ENCODE assay signal across 32 cellular contexts in the genomic region with DNA sequence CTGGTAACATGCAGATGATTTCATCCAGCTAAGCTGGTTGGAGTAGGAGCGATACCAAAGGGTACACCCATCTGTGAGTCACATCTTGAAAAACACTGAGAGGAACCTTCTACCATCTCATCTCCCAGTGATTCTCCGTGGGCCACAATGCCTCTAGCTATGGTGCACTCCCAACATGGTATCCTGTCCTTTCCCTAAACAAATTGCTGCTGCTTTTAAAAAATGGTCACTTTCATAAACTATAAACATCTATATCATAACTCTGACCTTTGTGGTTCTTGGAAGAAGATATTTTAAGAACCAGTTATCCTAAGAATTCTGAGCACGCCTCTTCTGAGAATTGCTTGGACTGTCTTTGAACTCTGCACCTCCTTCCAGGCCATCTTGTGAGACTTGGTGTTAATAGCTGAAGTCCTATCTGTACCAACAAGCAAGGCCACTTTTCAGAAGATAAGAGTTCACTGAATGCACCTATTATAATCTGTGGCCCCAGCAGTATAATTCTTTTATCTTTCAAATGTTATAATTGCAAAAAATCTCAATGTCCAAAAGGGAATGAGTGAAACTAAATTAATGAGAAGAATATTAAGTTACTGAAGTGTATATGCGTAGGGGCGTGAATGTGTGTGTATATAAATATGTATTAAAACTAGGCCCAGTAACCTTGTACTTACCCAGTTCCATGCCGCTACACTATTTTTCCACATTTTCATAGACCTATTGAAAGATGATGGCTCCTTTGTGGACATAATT.
"Had no signal": no experiment of that assay in that cellular context is flagged by ENCODE, and none has a peak within 500 bp of the region (broad histone marks: within the 10 kb centered on the region; RNA-seq: fewer than 3 reads in every experiment).

No MANE protein-coding gene starts in this region.

- H3K36me3 ChIP-seq: cardiac muscle cell, ovary, prostate gland had no signal

- H3K9me3 ChIP-seq: esophagus muscularis mucosa, ovary, prostate gland, thyroid gland had no signal

- DNase-seq: activated B cell treated with CpG ODN at 0.5 μM for 24 hours; activated CD4-positive, alpha-beta T cell treated with anti-CD3 and anti-CD28 coated beads for 36 hours; activated CD8-positive, alpha-beta memory T cell treated with anti-CD3 and anti-CD28 coated beads, Interleukin-2, amount 10 ng/mL, durations not matched to agents 7 days and 5 days; activated CD8-positive, alpha-beta T cell treated with anti-CD3 and anti-CD28 coated beads, Interleukin-2, amount 10 ng/mL, durations not matched to agents 7 days and 5 days; activated naive CD4-positive, alpha-beta T cell; activated T-cell treated with anti-CD3 and anti-CD28 coated beads, Interleukin-2, amount 50 U/mL, for 72 hours; anterior cingulate cortex; cerebellar nuclear complex; dorsolateral prefrontal cortex; effector memory CD8-positive, alpha-beta T cell; glutamatergic neuron; islet precursor cell; left cardiac atrium; naive B cell; nephron progenitor cell; ovary; retina; small intestine; stimulated activated CD4-positive, alpha-beta T cell treated with anti-CD3 and anti-CD28 coated beads, Interleukin-1b, Interleukin-23, amount 100 ng/mL, for 48 hours; stimulated activated CD4-positive, alpha-beta T cell treated with anti-CD3 and anti-CD28 coated beads, Interleukin-4, amount 100 ng/mL, for 4 hours; stimulated activated CD8-positive, alpha-beta memory T cell treated with anti-CD3 and anti-CD28 coated beads, Interleukin-4, amount 100 ng/mL, for 48 hours; stimulated activated naive CD8-positive, alpha-beta T cell treated with anti-CD3 and anti-CD28 coated beads, Interleukin-15, amount 100 ng/mL, for 72 hours; substantia nigra; T-cell; thyroid gland had no signal

- H3K27ac Mint-ChIP-seq: activated B cell treated with CpG ODN at 0.5 μM for 24 hours; activated CD4-positive, alpha-beta T cell treated with anti-CD3 and anti-CD28 coated beads for 36 hours; activated CD8-positive, alpha-beta memory T cell treated with anti-CD3 and anti-CD28 coated beads, Interleukin-2, amount 10 ng/mL, durations not matched to agents 7 days and 5 days; activated CD8-positive, alpha-beta T cell treated with anti-CD3 and anti-CD28 coated beads, Interleukin-2, amount 10 ng/mL, durations not matched to agents 7 days and 5 days; activated naive CD8-positive, alpha-beta T cell; activated T-cell treated with anti-CD3 and anti-CD28 coated beads, Interleukin-2, amount 50 U/mL, for 72 hours; effector memory CD8-positive, alpha-beta T cell; mesothelial cell of epicardium; naive B cell; stimulated activated memory B cell treated with anti-CD40 and anti-IgM and Interleukin-4, amounts not matched to agents 10 μg/mL and 1 μg/mL and 100 μg/mL, for 72 hours; T-cell had no signal

- H3K36me3 Mint-ChIP-seq: activated CD8-positive, alpha-beta memory T cell treated with anti-CD3 and anti-CD28 coated beads, Interleukin-2, amount 10 ng/mL, durations not matched to agents 7 days and 5 days; activated naive CD8-positive, alpha-beta T cell; naive B cell; stimulated activated memory B cell treated with anti-CD40 and anti-IgM and Interleukin-4, amounts not matched to agents 10 μg/mL and 1 μg/mL and 100 μg/mL, for 72 hours; T-cell had no signal

- H3K4me1 Mint-ChIP-seq: activated B cell treated with CpG ODN at 0.5 μM for 24 hours; activated CD4-positive, alpha-beta T cell treated with anti-CD3 and anti-CD28 coated beads for 36 hours; activated CD8-positive, alpha-beta memory T cell treated with anti-CD3 and anti-CD28 coated beads, Interleukin-2, amount 10 ng/mL, durations not matched to agents 7 days and 5 days; naive B cell; stimulated activated memory B cell treated with anti-CD40 and anti-IgM and Interleukin-4, amounts not matched to agents 10 μg/mL and 1 μg/mL and 100 μg/mL, for 72 hours; stimulated activated naive CD8-positive, alpha-beta T cell treated with anti-CD3 and anti-CD28 coated beads, Interleukin-15, amount 100 ng/mL, for 72 hours; T-cell had no signal

- H3K27ac ChIP-seq: cardiac muscle cell, coronary artery, dorsolateral prefrontal cortex, esophagus muscularis mucosa, ovary, prostate gland, thyroid gland had no signal

- H3K4me3 ChIP-seq: cardiac muscle cell, coronary artery, dorsolateral prefrontal cortex, esophagus muscularis mucosa, ovary, prostate gland, thyroid gland had no signal

- H3K9me3 Mint-ChIP-seq: activated B cell treated with CpG ODN at 0.5 μM for 24 hours; activated T-cell treated with anti-CD3 and anti-CD28 coated beads, Interleukin-2, amount 50 U/mL, for 72 hours; mesothelial cell of epicardium; naive B cell; nephron progenitor cell; stimulated activated memory B cell treated with anti-CD40 and anti-IgM and Interleukin-4, amounts not matched to agents 10 μg/mL and 1 μg/mL and 100 μg/mL, for 72 hours; stimulated activated naive CD8-positive, alpha-beta T cell treated with anti-CD3 and anti-CD28 coated beads, Interleukin-15, amount 100 ng/mL, for 72 hours; T-cell had no signal

- H3K4me1 ChIP-seq: esophagus muscularis mucosa, prostate gland, thyroid gland had no signal

- H3K4me3 Mint-ChIP-seq: activated B cell treated with CpG ODN at 0.5 μM for 24 hours; activated CD4-positive, alpha-beta T cell treated with anti-CD3 and anti-CD28 coated beads for 36 hours; activated CD8-positive, alpha-beta memory T cell treated with anti-CD3 and anti-CD28 coated beads, Interleukin-2, amount 10 ng/mL, durations not matched to agents 7 days and 5 days; activated CD8-positive, alpha-beta T cell treated with anti-CD3 and anti-CD28 coated beads, Interleukin-2, amount 10 ng/mL, durations not matched to agents 7 days and 5 days; activated naive CD8-positive, alpha-beta T cell; activated T-cell treated with anti-CD3 and anti-CD28 coated beads, Interleukin-2, amount 50 U/mL, for 72 hours; effector memory CD8-positive, alpha-beta T cell; mesothelial cell of epicardium; naive B cell; nephron progenitor cell; stimulated activated memory B cell treated with anti-CD40 and anti-IgM and Interleukin-4, amounts not matched to agents 10 μg/mL and 1 μg/mL and 100 μg/mL, for 72 hours; stimulated activated naive CD8-positive, alpha-beta T cell treated with anti-CD3 and anti-CD28 coated beads, Interleukin-15, amount 100 ng/mL, for 72 hours; T-cell had no signal

- H3K27me3 Mint-ChIP-seq: activated B cell treated with CpG ODN at 0.5 μM for 24 hours; activated CD4-positive, alpha-beta T cell treated with anti-CD3 and anti-CD28 coated beads for 36 hours; activated CD8-positive, alpha-beta memory T cell treated with anti-CD3 and anti-CD28 coated beads, Interleukin-2, amount 10 ng/mL, durations not matched to agents 7 days and 5 days; activated naive CD8-positive, alpha-beta T cell; naive B cell; stimulated activated memory B cell treated with anti-CD40 and anti-IgM and Interleukin-4, amounts not matched to agents 10 μg/mL and 1 μg/mL and 100 μg/mL, for 72 hours; stimulated activated naive CD8-positive, alpha-beta T cell treated with anti-CD3 and anti-CD28 coated beads, Interleukin-15, amount 100 ng/mL, for 72 hours; T-cell had no signal

- H3K27me3 ChIP-seq: cardiac muscle cell, dorsolateral prefrontal cortex, esophagus muscularis mucosa, ovary, thyroid gland had no signal
